In genomic region chr20:64164123-64164836, GRCh38 we compare ENCODE assay signal across 15 cellular contexts. TPM values are rescaled to one million over a fixed set of nuclear protein-coding genes. Genes with fewer than 3 reads are reported as not detected.
DNase-seq lines count a peak whose midpoint lies in the region; FAIRE-seq and TF ChIP-seq lines count a peak whose summit lies in the region.
"Had no signal": no experiment of that assay in that cellular context is flagged by ENCODE, and none has a peak within 500 bp of the region (broad histone marks: within the 10 kb centered on the region; RNA-seq: fewer than 3 reads in every experiment).

Gene MYT1 (plus strand): TSS chr20:64164452. CDS start chr20:64198862, 34,410 bp downstream.

- H3K9me3 Mint-ChIP-seq in HFFc6, result no peaks in the 10 kb centered on the region

- FAIRE-seq in islet of Langerhans (lab: Jason Lieb, UNC), result peak; percentile 95

- no peak within 1 kb of the TSS for H3K27ac Mint-ChIP-seq in HFFc6
- H3K27ac Mint-ChIP-seq: CD4-positive, alpha-beta memory T cell had no signal

- no peak for TF ChIP-seq CTCF in HFFc6 (IDR thresholded peaks at IDR 0.05)

- in situ Hi-C loops in G401 (cut with HindIII; ENCODE audit: low sequenced_read_pairs), result no loop called here

- H3K27me3 Mint-ChIP-seq in HFFc6 (ENCODE audit: insufficient read depth), result peaks cover 62% of the 10 kb centered on the region

- H3K4me1 Mint-ChIP-seq in HFFc6 (ENCODE audit: low read depth), result peaks cover 11% of the 10 kb centered on the region; the same call in 1 of the 2 replicates

- no peaks in the 10 kb centered on the region for H3K36me3 Mint-ChIP-seq in HFFc6 (ENCODE audit: low read depth)

- DNase-seq in G401 (ENCODE audit: low spot score) (peak; percentile 87), NCI-H2029 treated with DMSO at 0.1 percent for 48 hours (lab: John Stamatoyannopoulos, UW) (peak; percentile 97), NCI-H82 (lab: John Stamatoyannopoulos, UW) (peak; percentile 99), superior temporal gyrus (ENCODE audit: extremely low spot score) (no peak), dedifferentiated amniotic fluid mesenchymal stem cell (ENCODE audit: extremely low spot score) (no peak), HFFc6 (no peak), ecto neural progenitor cell (ENCODE audit: low spot score) (no peak)
- DNase-seq: activated CD4-positive, alpha-beta T cell treated with anti-CD3 and anti-CD28 coated beads, Interleukin-2, amount 50 U/mL, for 4 hours; activated naive CD4-positive, alpha-beta T cell; CD4-positive, alpha-beta memory T cell; GM23248; midbrain; NK-92 treated with Interleukin-12 subunit alpha and Interleukin-12 subunit beta, amount 100 ng/mL, for 24 hours had no signal

- no peak within 1 kb of the TSS for H3K4me3 Mint-ChIP-seq in HFFc6
- H3K4me3 Mint-ChIP-seq: CD4-positive, alpha-beta memory T cell had no signal

RNA-seq across cellular contexts. Expression of gene MYT1, which starts in this region (rescaled TPM):
- 0.12 and 0.20 TPM in 2 replicates for total RNA-seq in G401 (2014; rRNA removed; shearing (Covaris generic))
- not detected for total RNA-seq in HFFc6 (2021; fragmentation: NEBNext Ultra II Directional; extraction: Animal tissue kit (Norgen Biotek cat#: 25700))
- total RNA-seq: CD4-positive, alpha-beta memory T cell; esophagus mucosa; GM23248 had no signal

Comparison
In these comparisons a context has a peak if more than half of its experiments do, and no peak if none do; other contexts are left out.
1. Peak in DNase-seq in G401; RNA of the gene not detected or under 1 TPM.
2. DNase-seq: peak in NCI-H2029 treated with DMSO at 0.1 percent for 48 hours (single experiment) and NCI-H82 (single experiment); none in superior temporal gyrus (single experiment), dedifferentiated amniotic fluid mesenchymal stem cell (single experiment), HFFc6 (single experiment) and ecto neural progenitor cell (single experiment).